In genomic region chr17:6028294-6028693, GRCh38 we compare ENCODE assay signal across 18 cellular contexts. TPM values are rescaled to one million over a fixed set of nuclear protein-coding genes. Genes with fewer than 3 reads are reported as not detected.
"Had no signal": no experiment of that assay in that cellular context is flagged by ENCODE, and none has a peak within 500 bp of the region (broad histone marks: within the 10 kb centered on the region; RNA-seq: fewer than 3 reads in every experiment).

No MANE protein-coding gene starts in this region.

- H3K4me3 ChIP-seq: mucosa of descending colon, ovary, skin epidermis, stomach, thoracic aorta, transverse colon had no signal

- DNase-seq: cortex of kidney; effector memory CD8-positive, alpha-beta T cell; erythroblast; foreskin keratinocyte; immature natural killer cell; mucosa of descending colon; natural killer cell; ovary; right cardiac atrium; stimulated activated CD4-positive, alpha-beta T cell treated with anti-CD3 and anti-CD28 coated beads, Interleukin-2, amount 100 ng/mL, for 24 hours; stimulated activated CD4-positive, alpha-beta T cell treated with anti-CD3 and anti-CD28 coated beads, Interleukin-4, amount 100 ng/mL, for 4 hours; stimulated activated naive B cell treated with anti-CD40 and anti-IgM and Interleukin-4, amounts not matched to agents 10 μg/mL and 1 μg/mL and 100 μg/mL, for 72 hours; stomach; substantia nigra; transverse colon had no signal

- H3K36me3 ChIP-seq: ovary, stomach, thoracic aorta, transverse colon had no signal

- H3K27me3 ChIP-seq: foreskin keratinocyte, ovary had no signal

- H3K27ac ChIP-seq: foreskin keratinocyte, ovary, skin epidermis, stomach, thoracic aorta, transverse colon had no signal

- ATAC-seq: effector memory CD8-positive, alpha-beta T cell; foreskin keratinocyte; left lobe of liver; mucosa of descending colon; natural killer cell; stimulated activated naive B cell treated with anti-CD40 and anti-IgM and Interleukin-4, amounts not matched to agents 10 μg/mL and 1 μg/mL and 100 μg/mL, for 72 hours had no signal

- H3K4me1 ChIP-seq: foreskin keratinocyte, stomach, transverse colon had no signal

- H3K9me3 ChIP-seq: mucosa of descending colon, ovary, stomach, thoracic aorta, transverse colon had no signal

RNA-seq across cellular contexts. Expression of gene WSCD1, which starts 41.9 kb away (rescaled TPM):
- total RNA-seq: foreskin keratinocyte had no signal
- polyA plus RNA-seq: foreskin keratinocyte had no signal
